1 cellular context compared by ENCODE assay signal in the genomic region with DNA sequence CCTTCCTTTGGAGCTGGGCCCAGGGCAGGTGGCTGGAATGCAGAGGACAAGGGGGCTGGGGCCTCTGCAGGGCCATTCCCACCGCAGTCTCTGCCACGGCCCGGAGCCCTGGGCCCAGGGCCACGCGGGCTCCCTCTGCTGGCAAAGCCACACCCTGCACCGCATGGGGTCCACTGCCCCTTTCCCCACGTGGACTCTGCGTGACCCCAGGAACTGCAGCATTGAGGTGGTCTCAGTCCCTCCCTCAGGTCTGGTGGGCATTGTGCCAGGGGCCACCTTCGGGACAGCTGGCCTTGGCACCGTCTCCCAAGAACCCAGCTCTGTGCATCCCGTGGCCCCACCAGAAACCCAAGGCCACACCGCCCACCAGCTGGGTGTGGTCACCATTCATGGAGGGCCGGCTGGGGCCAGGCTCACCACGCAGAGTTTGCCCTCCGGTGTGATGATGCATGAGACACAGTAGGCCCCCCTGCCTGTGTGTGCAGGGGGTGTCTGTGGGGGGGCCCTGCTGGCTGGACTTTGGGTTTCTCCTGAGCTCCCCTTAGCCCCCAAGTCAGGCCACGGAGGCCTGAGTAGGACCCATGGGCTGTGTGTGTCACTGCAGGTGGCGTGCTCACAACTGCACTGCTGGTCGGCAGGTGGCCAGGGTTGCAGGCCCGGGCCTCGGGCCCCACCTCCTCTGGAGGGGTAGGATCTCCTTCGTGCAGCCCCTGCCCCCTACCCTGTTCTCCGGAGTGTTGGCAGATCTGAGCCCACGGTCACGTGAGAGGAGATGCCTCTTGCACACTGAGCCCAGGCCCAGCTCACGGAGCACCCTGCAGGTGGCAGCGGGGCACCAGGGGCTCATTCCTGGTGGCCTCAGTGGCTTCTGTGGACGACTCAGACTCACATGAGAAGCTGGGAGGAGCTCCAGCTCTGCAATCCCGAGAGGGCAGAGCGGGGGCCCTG.
A peak's percentile ranks its signal among the peaks of the same experiment; 100 is the strongest.
TF ChIP-seq lines count a peak whose summit lies in the region.

No MANE protein-coding gene starts in this region.

TF ChIP-seq in K562, 482 proteins besides CTCF, POLR2A, EP300 and RAD21 (continues in another document):
- TF ChIP-seq, protein P1, sequence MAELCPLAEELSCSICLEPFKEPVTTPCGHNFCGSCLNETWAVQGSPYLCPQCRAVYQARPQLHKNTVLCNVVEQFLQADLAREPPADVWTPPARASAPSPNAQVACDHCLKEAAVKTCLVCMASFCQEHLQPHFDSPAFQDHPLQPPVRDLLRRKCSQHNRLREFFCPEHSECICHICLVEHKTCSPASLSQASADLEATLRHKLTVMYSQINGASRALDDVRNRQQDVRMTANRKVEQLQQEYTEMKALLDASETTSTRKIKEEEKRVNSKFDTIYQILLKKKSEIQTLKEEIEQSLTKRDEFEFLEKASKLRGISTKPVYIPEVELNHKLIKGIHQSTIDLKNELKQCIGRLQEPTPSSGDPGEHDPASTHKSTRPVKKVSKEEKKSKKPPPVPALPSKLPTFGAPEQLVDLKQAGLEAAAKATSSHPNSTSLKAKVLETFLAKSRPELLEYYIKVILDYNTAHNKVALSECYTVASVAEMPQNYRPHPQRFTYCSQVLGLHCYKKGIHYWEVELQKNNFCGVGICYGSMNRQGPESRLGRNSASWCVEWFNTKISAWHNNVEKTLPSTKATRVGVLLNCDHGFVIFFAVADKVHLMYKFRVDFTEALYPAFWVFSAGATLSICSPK (IDR thresholded peaks at IDR 0.05; ENCODE audit: borderline replicate concordance) = no peak
- TF ChIP-seq PHTF2 (CRISPR knock-in tag; IDR thresholded peaks at IDR 0.05) (no peak), SAFB (IDR thresholded peaks at IDR 0.05; ENCODE audit: borderline replicate concordance, low read depth, low read length) (peak; percentile 73; the same call in 1 of the 2 replicates), FOXJ2 (tag; IDR thresholded peaks at IDR 0.05) (no peak), SIN3B (IDR thresholded peaks at IDR 0.05; ENCODE audit: low read depth) (no peak; the same call in 1 of the 2 replicates), SP1 (CRISPR knock-in tag; IDR thresholded peaks at IDR 0.05) (peak; percentile 33; the same call in 1 of the 2 replicates), RBM39 (optimal IDR thresholded peaks at IDR 0.05; ENCODE audit: low read depth, low read length) (no peak), SREBF2 (CRISPR knock-in tag; IDR thresholded peaks at IDR 0.05) (no peak), GTF2A2 (tag; IDR thresholded peaks at IDR 0.05) (no peak), SRSF9 (IDR thresholded peaks at IDR 0.05; ENCODE audit: borderline replicate concordance, low read depth, low read length) (no peak), HNRNPL (IDR thresholded peaks at IDR 0.05; ENCODE audit: low read depth, low read length) (0 out of 2 replicates have a peak, but pooled peaks have one; percentile 36), GATAD2B (IDR thresholded peaks at IDR 0.05; ENCODE audit: borderline replicate concordance) (no peak; the same call in 1 of the 2 replicates), CBFB (CRISPR knock-in tag; IDR thresholded peaks at IDR 0.05) (peak; percentile 96), KAT7 (CRISPR knock-in tag; IDR thresholded peaks at IDR 0.05; ENCODE audit: borderline replicate concordance) (0 out of 2 replicates have a peak, but pooled peaks have one; percentile 58), TFAM (CRISPR knock-in tag; conservative IDR thresholded peaks at IDR 0.05) (no peak), PHF20 (IDR thresholded peaks at IDR 0.05; ENCODE audit: partially characterized antibody) (peak; percentile 21), NR1H2 (CRISPR knock-in tag; IDR thresholded peaks at IDR 0.05) (no peak), NFE2 (IDR thresholded peaks at IDR 0.05; ENCODE audit: low read depth) (no peak), MED1 (CRISPR knock-in tag; IDR thresholded peaks at IDR 0.05; ENCODE audit: borderline replicate concordance) (no peak), EHMT2 (IDR thresholded peaks at IDR 0.05) (no peak), ARID1B (IDR thresholded peaks at IDR 0.05) (peak; percentile 40; the same call in 1 of the 2 replicates), ZNF589 (CRISPR knock-in tag; IDR thresholded peaks at IDR 0.05; ENCODE audit: low read depth) (no peak), HDAC2 (IDR thresholded peaks at IDR 0.05) (0 out of 2 replicates have a peak, but pooled peaks have one; percentile 59), ZNF764 (CRISPR knock-in tag; IDR thresholded peaks at IDR 0.05; ENCODE audit: low read depth) (no peak), CSDE1 (IDR thresholded peaks at IDR 0.05) (no peak), HNRNPLL (IDR thresholded peaks at IDR 0.05; ENCODE audit: low read depth, low read length, poor library complexity, severe bottlenecking) (peak; percentile 21), TCF3 (CRISPR knock-in tag; IDR thresholded peaks at IDR 0.05) (peak; percentile 37), ZNF551 (CRISPR knock-in tag; IDR thresholded peaks at IDR 0.05) (no peak), ZSCAN32 (CRISPR knock-in tag; IDR thresholded peaks at IDR 0.05) (no peak), PCBP2 (IDR thresholded peaks at IDR 0.05; ENCODE audit: low read depth, low read length, poor library complexity, severe bottlenecking) (no peak), NFATC3 (IDR thresholded peaks at IDR 0.05) (no peak), ZNF695 (CRISPR knock-in tag; IDR thresholded peaks at IDR 0.05) (no peak), ZC3H8 (IDR thresholded peaks at IDR 0.05) (no peak), NFIX (CRISPR knock-in tag; IDR thresholded peaks at IDR 0.05; ENCODE audit: low read depth) (no peak), ZNF124 (CRISPR knock-in tag; IDR thresholded peaks at IDR 0.05) (no peak), TEAD2 (tag; IDR thresholded peaks at IDR 0.05) (no peak), ZNF23 (CRISPR knock-in tag; IDR thresholded peaks at IDR 0.05) (no peak)
- TF ChIP-seq, protein P2, sequence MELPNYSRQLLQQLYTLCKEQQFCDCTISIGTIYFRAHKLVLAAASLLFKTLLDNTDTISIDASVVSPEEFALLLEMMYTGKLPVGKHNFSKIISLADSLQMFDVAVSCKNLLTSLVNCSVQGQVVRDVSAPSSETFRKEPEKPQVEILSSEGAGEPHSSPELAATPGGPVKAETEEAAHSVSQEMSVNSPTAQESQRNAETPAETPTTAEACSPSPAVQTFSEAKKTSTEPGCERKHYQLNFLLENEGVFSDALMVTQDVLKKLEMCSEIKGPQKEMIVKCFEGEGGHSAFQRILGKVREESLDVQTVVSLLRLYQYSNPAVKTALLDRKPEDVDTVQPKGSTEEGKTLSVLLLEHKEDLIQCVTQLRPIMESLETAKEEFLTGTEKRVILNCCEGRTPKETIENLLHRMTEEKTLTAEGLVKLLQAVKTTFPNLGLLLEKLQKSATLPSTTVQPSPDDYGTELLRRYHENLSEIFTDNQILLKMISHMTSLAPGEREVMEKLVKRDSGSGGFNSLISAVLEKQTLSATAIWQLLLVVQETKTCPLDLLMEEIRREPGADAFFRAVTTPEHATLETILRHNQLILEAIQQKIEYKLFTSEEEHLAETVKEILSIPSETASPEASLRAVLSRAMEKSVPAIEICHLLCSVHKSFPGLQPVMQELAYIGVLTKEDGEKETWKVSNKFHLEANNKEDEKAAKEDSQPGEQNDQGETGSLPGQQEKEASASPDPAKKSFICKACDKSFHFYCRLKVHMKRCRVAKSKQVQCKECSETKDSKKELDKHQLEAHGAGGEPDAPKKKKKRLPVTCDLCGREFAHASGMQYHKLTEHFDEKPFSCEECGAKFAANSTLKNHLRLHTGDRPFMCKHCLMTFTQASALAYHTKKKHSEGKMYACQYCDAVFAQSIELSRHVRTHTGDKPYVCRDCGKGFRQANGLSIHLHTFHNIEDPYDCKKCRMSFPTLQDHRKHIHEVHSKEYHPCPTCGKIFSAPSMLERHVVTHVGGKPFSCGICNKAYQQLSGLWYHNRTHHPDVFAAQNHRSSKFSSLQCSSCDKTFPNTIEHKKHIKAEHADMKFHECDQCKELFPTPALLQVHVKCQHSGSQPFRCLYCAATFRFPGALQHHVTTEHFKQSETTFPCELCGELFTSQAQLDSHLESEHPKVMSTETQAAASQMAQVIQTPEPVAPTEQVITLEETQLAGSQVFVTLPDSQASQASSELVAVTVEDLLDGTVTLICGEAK (IDR thresholded peaks at IDR 0.05) = no peak
- TF ChIP-seq, protein P2 (CRISPR knock-in tag; IDR thresholded peaks at IDR 0.05) = no peak
- TF ChIP-seq, protein P3, sequence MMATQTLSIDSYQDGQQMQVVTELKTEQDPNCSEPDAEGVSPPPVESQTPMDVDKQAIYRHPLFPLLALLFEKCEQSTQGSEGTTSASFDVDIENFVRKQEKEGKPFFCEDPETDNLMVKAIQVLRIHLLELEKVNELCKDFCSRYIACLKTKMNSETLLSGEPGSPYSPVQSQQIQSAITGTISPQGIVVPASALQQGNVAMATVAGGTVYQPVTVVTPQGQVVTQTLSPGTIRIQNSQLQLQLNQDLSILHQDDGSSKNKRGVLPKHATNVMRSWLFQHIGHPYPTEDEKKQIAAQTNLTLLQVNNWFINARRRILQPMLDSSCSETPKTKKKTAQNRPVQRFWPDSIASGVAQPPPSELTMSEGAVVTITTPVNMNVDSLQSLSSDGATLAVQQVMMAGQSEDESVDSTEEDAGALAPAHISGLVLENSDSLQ (IDR thresholded peaks at IDR 0.05) = no peak
- TF ChIP-seq, protein P4, sequence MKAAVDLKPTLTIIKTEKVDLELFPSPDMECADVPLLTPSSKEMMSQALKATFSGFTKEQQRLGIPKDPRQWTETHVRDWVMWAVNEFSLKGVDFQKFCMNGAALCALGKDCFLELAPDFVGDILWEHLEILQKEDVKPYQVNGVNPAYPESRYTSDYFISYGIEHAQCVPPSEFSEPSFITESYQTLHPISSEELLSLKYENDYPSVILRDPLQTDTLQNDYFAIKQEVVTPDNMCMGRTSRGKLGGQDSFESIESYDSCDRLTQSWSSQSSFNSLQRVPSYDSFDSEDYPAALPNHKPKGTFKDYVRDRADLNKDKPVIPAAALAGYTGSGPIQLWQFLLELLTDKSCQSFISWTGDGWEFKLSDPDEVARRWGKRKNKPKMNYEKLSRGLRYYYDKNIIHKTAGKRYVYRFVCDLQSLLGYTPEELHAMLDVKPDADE (conservative IDR thresholded peaks at IDR 0.05; ENCODE audit: control insufficient read depth, low read depth, low read length) = no peak
- TF ChIP-seq, protein P5, sequence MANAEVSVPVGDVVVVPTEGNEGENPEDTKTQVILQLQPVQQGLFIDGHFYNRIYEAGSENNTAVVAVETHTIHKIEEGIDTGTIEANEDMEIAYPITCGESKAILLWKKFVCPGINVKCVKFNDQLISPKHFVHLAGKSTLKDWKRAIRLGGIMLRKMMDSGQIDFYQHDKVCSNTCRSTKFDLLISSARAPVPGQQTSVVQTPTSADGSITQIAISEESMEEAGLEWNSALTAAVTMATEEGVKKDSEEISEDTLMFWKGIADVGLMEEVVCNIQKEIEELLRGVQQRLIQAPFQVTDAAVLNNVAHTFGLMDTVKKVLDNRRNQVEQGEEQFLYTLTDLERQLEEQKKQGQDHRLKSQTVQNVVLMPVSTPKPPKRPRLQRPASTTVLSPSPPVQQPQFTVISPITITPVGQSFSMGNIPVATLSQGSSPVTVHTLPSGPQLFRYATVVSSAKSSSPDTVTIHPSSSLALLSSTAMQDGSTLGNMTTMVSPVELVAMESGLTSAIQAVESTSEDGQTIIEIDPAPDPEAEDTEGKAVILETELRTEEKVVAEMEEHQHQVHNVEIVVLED (CRISPR knock-in tag; IDR thresholded peaks at IDR 0.05) = no peak
- TF ChIP-seq, protein P6, sequence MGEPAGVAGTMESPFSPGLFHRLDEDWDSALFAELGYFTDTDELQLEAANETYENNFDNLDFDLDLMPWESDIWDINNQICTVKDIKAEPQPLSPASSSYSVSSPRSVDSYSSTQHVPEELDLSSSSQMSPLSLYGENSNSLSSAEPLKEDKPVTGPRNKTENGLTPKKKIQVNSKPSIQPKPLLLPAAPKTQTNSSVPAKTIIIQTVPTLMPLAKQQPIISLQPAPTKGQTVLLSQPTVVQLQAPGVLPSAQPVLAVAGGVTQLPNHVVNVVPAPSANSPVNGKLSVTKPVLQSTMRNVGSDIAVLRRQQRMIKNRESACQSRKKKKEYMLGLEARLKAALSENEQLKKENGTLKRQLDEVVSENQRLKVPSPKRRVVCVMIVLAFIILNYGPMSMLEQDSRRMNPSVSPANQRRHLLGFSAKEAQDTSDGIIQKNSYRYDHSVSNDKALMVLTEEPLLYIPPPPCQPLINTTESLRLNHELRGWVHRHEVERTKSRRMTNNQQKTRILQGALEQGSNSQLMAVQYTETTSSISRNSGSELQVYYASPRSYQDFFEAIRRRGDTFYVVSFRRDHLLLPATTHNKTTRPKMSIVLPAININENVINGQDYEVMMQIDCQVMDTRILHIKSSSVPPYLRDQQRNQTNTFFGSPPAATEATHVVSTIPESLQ (CRISPR knock-in tag; IDR thresholded peaks at IDR 0.05) = 0 out of 2 replicates have a peak, but pooled peaks have one; percentile 39
